Comparison of ENCODE assay signal across 27 cellular contexts in genomic region chr11:26936109-26936508, GRCh38. TPM values are rescaled to one million over a fixed set of nuclear protein-coding genes. Genes with fewer than 3 reads are reported as not detected.
A peak's percentile ranks its signal among the peaks of the same experiment; 100 is the strongest.
DNase-seq lines count a peak whose midpoint lies in the region; ATAC-seq and TF ChIP-seq lines count a peak whose summit lies in the region.
"Had no signal": no experiment of that assay in that cellular context is flagged by ENCODE, and none has a peak within 500 bp of the region (broad histone marks: within the 10 kb centered on the region; RNA-seq: fewer than 3 reads in every experiment).

No MANE protein-coding gene starts in this region.

- peaks cover 7% of the 10 kb centered on the region; the same call in 2 of the 3 replicates for H3K4me1 Mint-ChIP-seq in GM23338
- peaks cover 15% of the 10 kb centered on the region for H3K4me1 Mint-ChIP-seq in WTC11
- no peaks in the 10 kb centered on the region for H3K4me1 Mint-ChIP-seq in activated naive CD4-positive, alpha-beta T cell treated with anti-CD3 and anti-CD28 coated beads for 36 hours (ENCODE audit: low read depth)

- peaks cover 2% of the 10 kb centered on the region for H3K27me3 Mint-ChIP-seq in GM23338 (ENCODE audit: insufficient read depth, low read depth, poor library complexity)
- H3K27me3 Mint-ChIP-seq in WTC11 (ENCODE audit: low read depth), result no peaks in the 10 kb centered on the region
- no peaks in the 10 kb centered on the region for H3K27me3 Mint-ChIP-seq in activated naive CD4-positive, alpha-beta T cell treated with anti-CD3 and anti-CD28 coated beads for 36 hours (ENCODE audit: low read depth)

- intact Hi-C loops in activated naive CD4-positive, alpha-beta T cell treated with anti-CD3 and anti-CD28 coated beads for 36 hours (cut with micrococcal nuclease), result no loop called here

- H3K27ac ChIP-seq in GM23338 (ENCODE audit: low read depth) (no peak overlapping the region), neuronal stem cell (replicated peaks; ENCODE audit: low read length) (no peak overlapping the region)
- H3K27ac ChIP-seq: A549, C4-2B, PC-9, SJCRH30 had no signal

- no peaks in the 10 kb centered on the region for H3K4me1 ChIP-seq in GM23338 (ENCODE audit: insufficient read depth)
- no peaks in the 10 kb centered on the region for H3K4me1 ChIP-seq in neuronal stem cell (ENCODE audit: control insufficient read depth in 2 of 2, insufficient read depth in 1 of 2, low read depth in 1 of 2, low read length in 2 of 2)
- H3K4me1 ChIP-seq: A549 had no signal

- no peaks in the 10 kb centered on the region for H3K79me2 ChIP-seq in GM23338 (replicated peaks; ENCODE audit: insufficient read depth)

- H3K36me3 ChIP-seq in GM23338 (ENCODE audit: insufficient read depth) (no peaks in the 10 kb centered on the region), neuronal stem cell (replicated peaks in 1 of 2; ENCODE audit: control insufficient read depth in 2 of 2, insufficient read depth in 2 of 2, low read length in 2 of 2) (no peaks in the 10 kb centered on the region)
- H3K36me3 ChIP-seq: MG63, SJCRH30 had no signal

- WGBS in neuronal stem cell (ENCODE audit: extremely low coverage in 2 of 2, insufficient read length in 2 of 2, insufficient replicate concordance in 1 of 2), 2 donors, result no CpG with 5 or more reads among the region's 3 CpGs

- H3K4me3 ChIP-seq in GM23338 (no peak overlapping the region), neuronal stem cell (ENCODE audit: low read length in 2 of 2) (no peak overlapping the region)
- H3K4me3 ChIP-seq: A549, MG63, PC-9, SJCRH30 had no signal

- H3K9me3 Mint-ChIP-seq in GM23338 (no peaks in the 10 kb centered on the region), WTC11 (peaks cover 13% of the 10 kb centered on the region)
- peaks cover 6% of the 10 kb centered on the region for H3K9me3 Mint-ChIP-seq in activated naive CD4-positive, alpha-beta T cell treated with anti-CD3 and anti-CD28 coated beads for 36 hours

- H4K8ac ChIP-seq in neuronal stem cell (ENCODE audit: low read depth, low read length), result no peak overlapping the region

- no peak overlapping the region for H3K9ac ChIP-seq in neuronal stem cell (ENCODE audit: low read depth, low read length, poor library complexity)

- H3K27ac Mint-ChIP-seq in GM23338 (no peak overlapping the region), WTC11 (peak overlapping the region; percentile 62; the same call in 1 of the 2 replicates)
- no peak overlapping the region for H3K27ac Mint-ChIP-seq in activated naive CD4-positive, alpha-beta T cell treated with anti-CD3 and anti-CD28 coated beads for 36 hours
- H3K27ac Mint-ChIP-seq: CD8-positive, alpha-beta T cell had no signal

- ATAC-seq in GM23338 (no peak), WTC11 (peak; percentile 39; the same call in 1 of the 2 replicates)
- ATAC-seq: A549; CD8-positive, alpha-beta T cell; Right ventricle myocardium inferior; SK-N-SH treated with all-trans-retinoic acid at 6 μM for 48 hours had no signal

- H2AK5ac ChIP-seq in neuronal stem cell (ENCODE audit: low read depth, low read length), result no peak overlapping the region

- H4K91ac ChIP-seq in neuronal stem cell (ENCODE audit: low read depth, low read length, poor library complexity), result no peak overlapping the region

- no peaks in the 10 kb centered on the region for H3K79me1 ChIP-seq in neuronal stem cell (ENCODE audit: low read depth, low read length)

- no peak overlapping the region for H3K18ac ChIP-seq in neuronal stem cell (ENCODE audit: low read length)

- POLR2A ChIA-PET in WTC11 (lab: Charles Lee), result no interaction called here

- no peak overlapping the region for H2BK120ac ChIP-seq in neuronal stem cell (ENCODE audit: low read depth, low read length)

- no peak overlapping the region for H3K14ac ChIP-seq in neuronal stem cell (ENCODE audit: low read length)

- H3K27me3 ChIP-seq in GM23338 (ENCODE audit: insufficient read depth), result no peaks in the 10 kb centered on the region
- no peaks in the 10 kb centered on the region for H3K27me3 ChIP-seq in neuronal stem cell (ENCODE audit: control insufficient read depth in 3 of 3, insufficient read depth in 3 of 3, low read depth in 1 of 3, low read length in 3 of 3)
- H3K27me3 ChIP-seq: MG63, SJCRH30 had no signal

- H3K36me3 Mint-ChIP-seq in GM23338 (ENCODE audit: low read depth) (0 out of 3 replicates have a peak, but pooled peaks cover 3% of the 10 kb centered on the region), WTC11 (peaks cover 4% of the 10 kb centered on the region)
- H3K36me3 Mint-ChIP-seq in activated naive CD4-positive, alpha-beta T cell treated with anti-CD3 and anti-CD28 coated beads for 36 hours (ENCODE audit: low read depth), result no peaks in the 10 kb centered on the region
- H3K36me3 Mint-ChIP-seq: CD8-positive, alpha-beta T cell had no signal

- no peak overlapping the region for H3K23ac ChIP-seq in neuronal stem cell (ENCODE audit: low read depth, low read length, poor library complexity)

- no peak overlapping the region for H3K4ac ChIP-seq in neuronal stem cell (ENCODE audit: low read length)

- no peak for DNase-seq in GM23338 (ENCODE audit: low spot score)
- peak; percentile 10 for DNase-seq in NCI-H69 (lab: John Stamatoyannopoulos, UW)
- DNase-seq in WTC11 (ENCODE audit: low spot score), result no peak
- DNase-seq in neuronal stem cell (ENCODE audit: low spot score), result peak; percentile 59
- DNase-seq in NAMALWA (ENCODE audit: low spot score), result no peak
- DNase-seq in NCI-H1436 (lab: John Stamatoyannopoulos, UW), result no peak
- DNase-seq in activated naive CD4-positive, alpha-beta T cell treated with anti-CD3 and anti-CD28 coated beads for 36 hours, result no peak
- DNase-seq in amniotic stem cell (lab: John Stamatoyannopoulos, UW), result no peak
- DNase-seq: Caco-2; CD8-positive, alpha-beta T cell; DMS79 treated with DMSO at 0.1 percent for 48 hours; GF-D8; KG1; MG63; NCI-H187 treated with DMSO at 0.1 percent for 48 hours; NCI-H2107; NCI-H446; NCI-H526 treated with DMSO at 0.1 percent for 48 hours; NK-92 treated with Interleukin-12 subunit alpha and Interleukin-12 subunit beta, amount 100 ng/mL, for 24 hours; PC-9; SJCRH30; T-helper 2 cell had no signal

- H3K4me3 Mint-ChIP-seq in GM23338 (no peak overlapping the region), WTC11 (no peak overlapping the region)
- H3K4me3 Mint-ChIP-seq in activated naive CD4-positive, alpha-beta T cell treated with anti-CD3 and anti-CD28 coated beads for 36 hours, result no peak overlapping the region
- H3K4me3 Mint-ChIP-seq: CD8-positive, alpha-beta T cell had no signal

- no peaks in the 10 kb centered on the region for H4K20me1 ChIP-seq in GM23338 (replicated peaks; ENCODE audit: insufficient read depth)

- H2AFZ ChIP-seq in GM23338 (no peak overlapping the region), neuronal stem cell (ENCODE audit: low read length) (no peak overlapping the region)
- H2AFZ ChIP-seq: PC-9 had no signal

- H3K9me2 ChIP-seq in GM23338 (ENCODE audit: insufficient read depth), result peaks cover 16% of the 10 kb centered on the region

- H3K4me2 ChIP-seq in GM23338 (no peak overlapping the region), neuronal stem cell (ENCODE audit: insufficient read depth, low read length, poor library complexity, severe bottlenecking) (no peak overlapping the region)
- H3K4me2 ChIP-seq: A549, PC-9 had no signal

- TF ChIP-seq CTCF in GM23338 (conservative IDR thresholded peaks at IDR 0.05; ENCODE audit: low read depth in 2 of 2) (no peak), WTC11 (IDR thresholded peaks at IDR 0.05) (no peak)

- no peaks in the 10 kb centered on the region for H3K9me3 ChIP-seq in neuronal stem cell (replicated peaks in 1 of 2; ENCODE audit: control insufficient read depth in 2 of 2, insufficient read depth in 1 of 2, low read depth in 1 of 2, low read length in 2 of 2)
- H3K9me3 ChIP-seq: A549, Caco-2, MG63, SJCRH30 had no signal

- H2BK5ac ChIP-seq in neuronal stem cell (ENCODE audit: low read length), result no peak overlapping the region

- CTCF ChIA-PET in WTC11 (lab: Charles Lee), result no interaction called here
- CTCF ChIA-PET in activated naive CD4-positive, alpha-beta T cell treated with anti-CD3 and anti-CD28 coated beads for 36 hours (lab: Charles Lee), result no interaction called here

- H2BK12ac ChIP-seq in neuronal stem cell (ENCODE audit: low read length), result no peak overlapping the region

- no peak overlapping the region for H2BK15ac ChIP-seq in neuronal stem cell (ENCODE audit: low read length)

- H3F3A ChIP-seq in GM23338 (replicated peaks; ENCODE audit: low read depth), result no peaks in the 10 kb centered on the region

TF ChIP-seq in GM23338, 12 proteins besides CTCF, POLR2A, EP300 and RAD21 (continues in another document):
- TF ChIP-seq, protein P1, sequence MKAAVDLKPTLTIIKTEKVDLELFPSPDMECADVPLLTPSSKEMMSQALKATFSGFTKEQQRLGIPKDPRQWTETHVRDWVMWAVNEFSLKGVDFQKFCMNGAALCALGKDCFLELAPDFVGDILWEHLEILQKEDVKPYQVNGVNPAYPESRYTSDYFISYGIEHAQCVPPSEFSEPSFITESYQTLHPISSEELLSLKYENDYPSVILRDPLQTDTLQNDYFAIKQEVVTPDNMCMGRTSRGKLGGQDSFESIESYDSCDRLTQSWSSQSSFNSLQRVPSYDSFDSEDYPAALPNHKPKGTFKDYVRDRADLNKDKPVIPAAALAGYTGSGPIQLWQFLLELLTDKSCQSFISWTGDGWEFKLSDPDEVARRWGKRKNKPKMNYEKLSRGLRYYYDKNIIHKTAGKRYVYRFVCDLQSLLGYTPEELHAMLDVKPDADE (IDR thresholded peaks at IDR 0.05), result no peak

TF ChIP-seq in WTC11, 78 proteins besides CTCF, POLR2A, EP300 and RAD21 (continues in another document):
- no peak for TF ChIP-seq TP53 (CRISPR knock-in tag; IDR thresholded peaks at IDR 0.05)
- TF ChIP-seq, protein P2, sequence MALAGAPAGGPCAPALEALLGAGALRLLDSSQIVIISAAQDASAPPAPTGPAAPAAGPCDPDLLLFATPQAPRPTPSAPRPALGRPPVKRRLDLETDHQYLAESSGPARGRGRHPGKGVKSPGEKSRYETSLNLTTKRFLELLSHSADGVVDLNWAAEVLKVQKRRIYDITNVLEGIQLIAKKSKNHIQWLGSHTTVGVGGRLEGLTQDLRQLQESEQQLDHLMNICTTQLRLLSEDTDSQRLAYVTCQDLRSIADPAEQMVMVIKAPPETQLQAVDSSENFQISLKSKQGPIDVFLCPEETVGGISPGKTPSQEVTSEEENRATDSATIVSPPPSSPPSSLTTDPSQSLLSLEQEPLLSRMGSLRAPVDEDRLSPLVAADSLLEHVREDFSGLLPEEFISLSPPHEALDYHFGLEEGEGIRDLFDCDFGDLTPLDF (CRISPR knock-in tag; IDR thresholded peaks at IDR 0.05), result no peak
- TF ChIP-seq GRHL2 (CRISPR knock-in tag; IDR thresholded peaks at IDR 0.05; ENCODE audit: insufficient replicate concordance, severe bottlenecking), result no peak
- TF ChIP-seq RORB (CRISPR knock-in tag; IDR thresholded peaks at IDR 0.05), result 0 out of 2 replicates have a peak, but pooled peaks have one; percentile 86
- TF ChIP-seq EMX1 (CRISPR knock-in tag; IDR thresholded peaks at IDR 0.05), result no peak

RNA-seq across cellular contexts. Expression of gene FIBIN, which starts 57.8 kb away (rescaled TPM):
- total RNA-seq in GM23338 (2014; rRNA removed; shearing (Covaris generic)), result 0.66 TPM in 1 of 2 replicates, not detected in the other
- polyA plus RNA-seq in GM23338 (2016; fragmentation: Nextera tagmentation; extraction: Ambion mirVana), result 0.21 and 0.33 TPM in 2 replicates
- total RNA-seq in WTC11 (2021), result 0.34 to 0.48 TPM (median 0.37 TPM) in 3 replicates
- polyA plus RNA-seq in neuronal stem cell (2013, experiment 1 of 2), result 0.15 TPM
- polyA plus RNA-seq in neuronal stem cell (2013, experiment 2 of 2), result 0.19 TPM
- not detected for total RNA-seq in activated naive CD4-positive, alpha-beta T cell treated with anti-CD3 and anti-CD28 coated beads for 36 hours
- total RNA-seq: CD8-positive, alpha-beta T cell; PC-9; RPMI7951 had no signal

Comparison
In these comparisons a context has a peak if more than half of its experiments do, and no peak if none do; other contexts are left out.
1. DNase-seq: peak in NCI-H69 (single experiment) and neuronal stem cell (single experiment); none in GM23338 (single experiment), WTC11 (single experiment), NAMALWA (single experiment), NCI-H1436 (single experiment), activated naive CD4-positive, alpha-beta T cell treated with anti-CD3 and anti-CD28 coated beads for 36 hours (single experiment) and amniotic stem cell (single experiment).